In genomic region chr17:73770115-73770848, GRCh38 we compare ENCODE assay signal across 7 cellular contexts.
DNase-seq lines count a peak whose midpoint lies in the region; FAIRE-seq and TF ChIP-seq lines count a peak whose summit lies in the region.

No MANE protein-coding gene starts in this region.

- peaks cover 6 to 18% of the 10 kb centered on the region in 2 donors for H3K27me3 Mint-ChIP-seq in CD8-positive, alpha-beta memory T cell

- in situ Hi-C loops in astrocyte of the cerebellum (cut with HindIII; ENCODE audit: low sequenced_read_pairs): no loop called here

- no peaks in the 10 kb centered on the region for H3K27me3 ChIP-seq in thyroid gland
- H3K27me3 ChIP-seq in CD8-positive, alpha-beta memory T cell (ENCODE audit: insufficient read depth, low read length, poor library complexity, severe bottlenecking): no peaks in the 10 kb centered on the region

- no peaks in the 10 kb centered on the region for H3K4me1 Mint-ChIP-seq in CD8-positive, alpha-beta memory T cell

- H3K4me3 Mint-ChIP-seq in CD8-positive, alpha-beta memory T cell: no peak overlapping the region

- CTCF ChIA-PET in CD8-positive, alpha-beta memory T cell (lab: Charles Lee): no interaction called here

- no peaks in the 10 kb centered on the region for H3K36me3 Mint-ChIP-seq in CD8-positive, alpha-beta memory T cell

- H3K9me3 ChIP-seq in thyroid gland: no peaks in the 10 kb centered on the region
- no peaks in the 10 kb centered on the region for H3K9me3 ChIP-seq in CD8-positive, alpha-beta memory T cell (ENCODE audit: low read length)

- peaks cover 0 to 7% of the 10 kb centered on the region in 2 donors for H3K4me1 ChIP-seq in thyroid gland
- H3K4me1 ChIP-seq in CD8-positive, alpha-beta memory T cell (ENCODE audit: insufficient read depth, low read length): no peaks in the 10 kb centered on the region

- H3K27ac Mint-ChIP-seq in CD8-positive, alpha-beta memory T cell: no peak overlapping the region

- POLR2A ChIA-PET in CD8-positive, alpha-beta memory T cell (lab: Charles Lee): no interaction called here

- WGBS in thyroid gland, 2 donors: 63 to 71% methylated on average over 8 to 10 of the region's 12 CpGs

- peak; percentile 82 for FAIRE-seq in islet of Langerhans (lab: Jason Lieb, UNC)

- no peaks in the 10 kb centered on the region for H3K9me3 Mint-ChIP-seq in CD8-positive, alpha-beta memory T cell

- H3K27ac ChIP-seq in thyroid gland: no peak overlapping the region
- H3K27ac ChIP-seq in CD8-positive, alpha-beta memory T cell (ENCODE audit: low read depth, low read length): no peak overlapping the region

- no peak for TF ChIP-seq CTCF in astrocyte of the cerebellum (IDR thresholded peaks at IDR 0.05; ENCODE audit: low read depth, low read length, missing control alignments)
- no peak for TF ChIP-seq CTCF in thyroid gland (IDR thresholded peaks at IDR 0.05)

- no peak for TF ChIP-seq POLR2A in thyroid gland (IDR thresholded peaks at IDR 0.05)

- H3K4me3 ChIP-seq in astrocyte of the cerebellum (ENCODE audit: low read depth, low read length) (no peak overlapping the region), thyroid gland (replicated peaks in 1 of 3) (no peak overlapping the region)
- H3K4me3 ChIP-seq in CD8-positive, alpha-beta memory T cell (ENCODE audit: low read length): no peak overlapping the region

- intact Hi-C loops in thyroid gland (cut with DNase I): no loop called here

- H3K36me3 ChIP-seq in thyroid gland: no peaks in the 10 kb centered on the region
- H3K36me3 ChIP-seq in CD8-positive, alpha-beta memory T cell (ENCODE audit: insufficient read depth, low read length): no peaks in the 10 kb centered on the region

- peak; percentile 59 for DNase-seq in NCI-H1105 treated with DMSO at 0.1 percent for 48 hours (lab: John Stamatoyannopoulos, UW)
- DNase-seq in astrocyte of the cerebellum (ENCODE audit: low read depth): peak; percentile 59
- DNase-seq in thyroid gland: peak; percentile 50 to 76
- no peak for DNase-seq in KG1 (lab: John Stamatoyannopoulos, UW)
- no peak for DNase-seq in stimulated activated naive CD4-positive, alpha-beta T cell treated with Interleukin-2 at 50 U/mL for 16 hours (lab: John Stamatoyannopoulos, UW)
- no peak for DNase-seq in CD8-positive, alpha-beta memory T cell

Comparison
In these comparisons a context has a peak if more than half of its experiments do, and no peak if none do; other contexts are left out.
1. DNase-seq: peak in NCI-H1105 treated with DMSO at 0.1 percent for 48 hours (single experiment), astrocyte of the cerebellum (single experiment) and thyroid gland (2 of 2); none in KG1 (single experiment), stimulated activated naive CD4-positive, alpha-beta T cell treated with Interleukin-2 at 50 U/mL for 16 hours (single experiment) and CD8-positive, alpha-beta memory T cell (0 of 5).